ENCODE assay signal across 1 cellular context in genomic region chr1:67747667-67748066, GRCh38.
TF ChIP-seq lines count a peak whose summit lies in the region.

No MANE protein-coding gene starts in this region.

TF ChIP-seq in IMR-90, 13 proteins besides CTCF, POLR2A, EP300 and RAD21 (continued from another document):
- TF ChIP-seq, protein P1, sequence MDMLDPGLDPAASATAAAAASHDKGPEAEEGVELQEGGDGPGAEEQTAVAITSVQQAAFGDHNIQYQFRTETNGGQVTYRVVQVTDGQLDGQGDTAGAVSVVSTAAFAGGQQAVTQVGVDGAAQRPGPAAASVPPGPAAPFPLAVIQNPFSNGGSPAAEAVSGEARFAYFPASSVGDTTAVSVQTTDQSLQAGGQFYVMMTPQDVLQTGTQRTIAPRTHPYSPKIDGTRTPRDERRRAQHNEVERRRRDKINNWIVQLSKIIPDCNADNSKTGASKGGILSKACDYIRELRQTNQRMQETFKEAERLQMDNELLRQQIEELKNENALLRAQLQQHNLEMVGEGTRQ (IDR thresholded peaks at IDR 0.05; ENCODE audit: low read depth, low read length) = no peak
- TF ChIP-seq ELK1 (IDR thresholded peaks at IDR 0.05; ENCODE audit: borderline replicate concordance, low read depth, low read length) = no peak
- TF ChIP-seq RCOR1 (IDR thresholded peaks at IDR 0.05; ENCODE audit: insufficient replicate concordance, low read length) = no peak
